Comparison of ENCODE assay signal across 1 cellular context in genomic region chr3:129182390-129183180, GRCh38.
A peak's percentile ranks its signal among the peaks of the same experiment; 100 is the strongest.
TF ChIP-seq lines count a peak whose summit lies in the region.

No MANE protein-coding gene starts in this region.

TF ChIP-seq in HepG2, 621 proteins besides CTCF, POLR2A, EP300 and RAD21 (continued from another document):
- TF ChIP-seq ZC3H4 (CRISPR knock-in tag; IDR thresholded peaks at IDR 0.05; ENCODE audit: borderline replicate concordance) (peak; percentile 82), ZNF674 (CRISPR knock-in tag; IDR thresholded peaks at IDR 0.05; ENCODE audit: low read depth) (no peak), NFIB (CRISPR knock-in tag; IDR thresholded peaks at IDR 0.05; ENCODE audit: borderline replicate concordance) (no peak), RBM22 (optimal IDR thresholded peaks at IDR 0.05; ENCODE audit: low read length) (peak; percentile 27), DNMT3B (CRISPR knock-in tag; conservative IDR thresholded peaks at IDR 0.05) (0 out of 2 replicates have a peak, but pooled peaks have one; percentile 39), TGIF2 (CRISPR knock-in tag; IDR thresholded peaks at IDR 0.05) (0 out of 2 replicates have a peak, but pooled peaks have one; percentile 22), GFI1 (CRISPR knock-in tag; IDR thresholded peaks at IDR 0.05; ENCODE audit: borderline replicate concordance) (no peak), REL (CRISPR knock-in tag; conservative IDR thresholded peaks at IDR 0.05) (no peak), MEIS2 (CRISPR knock-in tag; IDR thresholded peaks at IDR 0.05) (no peak), ZNF770 (CRISPR knock-in tag; IDR thresholded peaks at IDR 0.05) (no peak), FOXK1 (CRISPR knock-in tag; IDR thresholded peaks at IDR 0.05; ENCODE audit: borderline replicate concordance, low read depth) (no peak), NCOA1 (CRISPR knock-in tag; IDR thresholded peaks at IDR 0.05) (no peak), TERF1 (CRISPR knock-in tag; IDR thresholded peaks at IDR 0.05) (no peak), PCBP2 (optimal IDR thresholded peaks at IDR 0.05; ENCODE audit: low read depth, low read length, poor library complexity, severe bottlenecking) (no peak), DPF2 (CRISPR knock-in tag; IDR thresholded peaks at IDR 0.05; ENCODE audit: borderline replicate concordance, low read depth) (no peak)
TF ChIP-seq in HepG2: peak in this region for 7.
